Comparison of ENCODE assay signal across 8 cellular contexts in genomic region chr13:42275098-42275471, GRCh38. TPM values are rescaled to one million over a fixed set of nuclear protein-coding genes. Genes with fewer than 3 reads are reported as not detected.
DNase-seq lines count a peak whose midpoint lies in the region; ATAC-seq and TF ChIP-seq lines count a peak whose summit lies in the region.

No MANE protein-coding gene starts in this region.

- no peaks in the 10 kb centered on the region for H4K20me1 ChIP-seq in OCI-LY7 (ENCODE audit: insufficient read depth, low read length)

- peaks cover 78% of the 10 kb centered on the region for H3K79me2 ChIP-seq in OCI-LY7 (ENCODE audit: insufficient read depth, low read depth, low read length)

- H3K36me3 Mint-ChIP-seq in activated naive CD4-positive, alpha-beta T cell treated with anti-CD3 and anti-CD28 coated beads, Interleukin-2, amount 50 U/mL, for 24 hours, result peaks cover 4% of the 10 kb centered on the region
- H3K36me3 Mint-ChIP-seq in stimulated activated memory B cell treated with anti-CD40 and anti-IgM and Interleukin-4, amounts not matched to agents 10 μg/mL and 1 μg/mL and 100 μg/mL, for 72 hours, result peaks cover 10% of the 10 kb centered on the region
- no peaks in the 10 kb centered on the region for H3K36me3 Mint-ChIP-seq in osteocyte (ENCODE audit: unreplicated experiment)

- H3K9me3 ChIP-seq in OCI-LY7 (ENCODE audit: low read length), result peaks cover 12% of the 10 kb centered on the region; the same call in 1 of the 2 replicates
- no peaks in the 10 kb centered on the region for H3K9me3 ChIP-seq in thyroid gland

- intact Hi-C loops in OCI-LY7 (cut with micrococcal nuclease; ENCODE audit: unreplicated experiment), result loop anchor here (10.0 kb wide), 4 partner anchors 320 to 970 kb away; no protein-coding TSS in a partner anchor
- intact Hi-C loops in thyroid gland (cut with DNase I), result no loop called here

- H3K27ac ChIP-seq in OCI-LY7 (ENCODE audit: low read depth, low read length, poor library complexity, severe bottlenecking), result peak overlapping the region; percentile 75
- H3K27ac ChIP-seq in thyroid gland, result no peak overlapping the region

- H2AFZ ChIP-seq in OCI-LY7 (ENCODE audit: low read length), result no peak overlapping the region; the same call in 1 of the 2 replicates

- peaks cover 12% of the 10 kb centered on the region for H3K9me3 Mint-ChIP-seq in activated naive CD4-positive, alpha-beta T cell treated with anti-CD3 and anti-CD28 coated beads, Interleukin-2, amount 50 U/mL, for 24 hours
- H3K9me3 Mint-ChIP-seq in stimulated activated memory B cell treated with anti-CD40 and anti-IgM and Interleukin-4, amounts not matched to agents 10 μg/mL and 1 μg/mL and 100 μg/mL, for 72 hours, result no peaks in the 10 kb centered on the region
- H3K9me3 Mint-ChIP-seq in osteocyte (ENCODE audit: unreplicated experiment), result peaks cover 11% of the 10 kb centered on the region

- H3K9me2 ChIP-seq in OCI-LY7 (ENCODE audit: insufficient read depth, low read length), result no peaks in the 10 kb centered on the region

- POLR2A ChIA-PET in OCI-LY7 (lab: Charles Lee), result interaction anchor here (0.7 to 1.5 kb wide), 2 partner anchors 815 to 1129 kb away, joined by 3 to 4 read pairs; no protein-coding TSS in a partner anchor

- no peak for TF ChIP-seq POLR2A in thyroid gland (IDR thresholded peaks at IDR 0.05)

- H3K27me3 ChIP-seq in thyroid gland, result no peaks in the 10 kb centered on the region

- H3K36me3 ChIP-seq in OCI-LY7 (ENCODE audit: insufficient read depth, low read length) (peaks cover 31% of the 10 kb centered on the region), thyroid gland (no peaks in the 10 kb centered on the region)

- H3K4me1 ChIP-seq in OCI-LY7 (ENCODE audit: insufficient read depth, low read length, poor library complexity, severe bottlenecking) (peaks cover 71% of the 10 kb centered on the region), thyroid gland (peaks cover 3 to 6% of the 10 kb centered on the region in 2 donors)

- BruUV-seq in OCI-LY7 (replicated peaks; lab: Mats Ljungman, UMichigan), result no TSS peak

- H3K4me2 ChIP-seq in OCI-LY7 (ENCODE audit: low read length), result peak overlapping the region; percentile 98

- peak overlapping the region; percentile 23 for H3K4me3 Mint-ChIP-seq in activated naive CD4-positive, alpha-beta T cell treated with anti-CD3 and anti-CD28 coated beads, Interleukin-2, amount 50 U/mL, for 24 hours
- peak overlapping the region; percentile 97 for H3K4me3 Mint-ChIP-seq in stimulated activated memory B cell treated with anti-CD40 and anti-IgM and Interleukin-4, amounts not matched to agents 10 μg/mL and 1 μg/mL and 100 μg/mL, for 72 hours
- H3K4me3 Mint-ChIP-seq in osteocyte (ENCODE audit: unreplicated experiment), result no peak overlapping the region

- DNase-seq in activated naive CD4-positive, alpha-beta T cell (lab: John Stamatoyannopoulos, UW), result no peak
- peak; percentile 80 for DNase-seq in OCI-LY7 (ENCODE audit: low spot score)
- DNase-seq in thyroid gland, result no peak
- DNase-seq in osteocyte (ENCODE audit: extremely low spot score, unreplicated experiment), result no peak

- peak overlapping the region; percentile 82 for H3K4me3 ChIP-seq in OCI-LY7 (ENCODE audit: low read depth, low read length, poor library complexity, severe bottlenecking)
- no peak overlapping the region for H3K4me3 ChIP-seq in thyroid gland (replicated peaks in 1 of 3)

- H3K27me3 Mint-ChIP-seq in activated naive CD4-positive, alpha-beta T cell treated with anti-CD3 and anti-CD28 coated beads, Interleukin-2, amount 50 U/mL, for 24 hours, result no peaks in the 10 kb centered on the region
- H3K27me3 Mint-ChIP-seq in stimulated activated memory B cell treated with anti-CD40 and anti-IgM and Interleukin-4, amounts not matched to agents 10 μg/mL and 1 μg/mL and 100 μg/mL, for 72 hours, result no peaks in the 10 kb centered on the region
- H3K27me3 Mint-ChIP-seq in osteocyte (ENCODE audit: unreplicated experiment), result no peaks in the 10 kb centered on the region

- CTCF ChIA-PET in OCI-LY7 (lab: Charles Lee; ENCODE audit: unreplicated experiment), result no interaction called here

- H3K4me1 Mint-ChIP-seq in activated naive CD4-positive, alpha-beta T cell treated with anti-CD3 and anti-CD28 coated beads, Interleukin-2, amount 50 U/mL, for 24 hours, result peaks cover 56% of the 10 kb centered on the region
- peaks cover 58% of the 10 kb centered on the region for H3K4me1 Mint-ChIP-seq in stimulated activated memory B cell treated with anti-CD40 and anti-IgM and Interleukin-4, amounts not matched to agents 10 μg/mL and 1 μg/mL and 100 μg/mL, for 72 hours
- peaks cover 29% of the 10 kb centered on the region for H3K4me1 Mint-ChIP-seq in osteocyte (ENCODE audit: unreplicated experiment)

- no peak for TF ChIP-seq CTCF in OCI-LY7 (conservative IDR thresholded peaks at IDR 0.05; ENCODE audit: low read length)
- TF ChIP-seq CTCF in thyroid gland (IDR thresholded peaks at IDR 0.05), result no peak
- TF ChIP-seq CTCF in osteocyte (IDR thresholded peaks at IDR 0.05), result no peak

- WGBS in thyroid gland, 2 donors, result 79 to 85% methylated on average over 2 of the region's 2 CpGs

- ATAC-seq in HG02678 (IDR thresholded peaks at IDR 0.05; ENCODE audit: unreplicated experiment) (peak; percentile 35), HG03442 (IDR thresholded peaks at IDR 0.05; ENCODE audit: unreplicated experiment) (no peak)
- peak; percentile 66 for ATAC-seq in stimulated activated memory B cell treated with anti-CD40 and anti-IgM and Interleukin-4, amounts not matched to agents 10 μg/mL and 1 μg/mL and 100 μg/mL, for 72 hours

- peak overlapping the region; percentile 46 for H3K27ac Mint-ChIP-seq in activated naive CD4-positive, alpha-beta T cell treated with anti-CD3 and anti-CD28 coated beads, Interleukin-2, amount 50 U/mL, for 24 hours
- peak overlapping the region; percentile 100 for H3K27ac Mint-ChIP-seq in stimulated activated memory B cell treated with anti-CD40 and anti-IgM and Interleukin-4, amounts not matched to agents 10 μg/mL and 1 μg/mL and 100 μg/mL, for 72 hours
- no peak overlapping the region for H3K27ac Mint-ChIP-seq in osteocyte (ENCODE audit: unreplicated experiment)

RNA-seq across cellular contexts. Expression of gene AKAP11, which starts 3.1 kb away (rescaled TPM):
- total RNA-seq in OCI-LY7 (2014; rRNA removed; shearing (Covaris generic)), result 12.2 and 13.6 TPM in 2 replicates
- total RNA-seq in OCI-LY7 (2022), result 28.2 and 29.2 TPM in 2 replicates
- total RNA-seq in thyroid gland, result 10 to 100 TPM; 30.9 to 49.8 (median 34.7) TPM
- 34.8 and 37.3 TPM in 2 replicates for total RNA-seq in osteocyte
